Comparison of ENCODE assay signal across 20 cellular contexts in the genomic region with DNA sequence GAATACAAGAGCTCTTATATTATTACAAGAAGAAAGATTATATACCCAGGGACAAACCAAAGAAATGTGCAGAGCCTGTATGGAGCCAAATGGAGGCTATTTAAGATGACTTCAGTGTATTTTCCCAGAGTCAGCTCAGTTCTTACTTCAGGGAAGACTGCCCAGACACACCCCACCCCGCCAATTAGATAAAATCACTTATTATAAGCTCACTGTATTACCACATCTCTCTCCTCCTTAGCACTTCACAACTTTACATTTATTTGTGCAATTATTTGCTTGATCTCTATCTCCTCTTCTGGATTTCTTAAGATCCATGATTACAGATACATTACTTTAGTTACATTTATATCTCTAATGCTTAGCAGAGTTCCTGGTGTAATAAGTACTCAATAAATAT.
"Had no signal": no experiment of that assay in that cellular context is flagged by ENCODE, and none has a peak within 500 bp of the region (broad histone marks: within the 10 kb centered on the region; RNA-seq: fewer than 3 reads in every experiment).

No MANE protein-coding gene starts in this region.

- DNase-seq: KBM-7, MV-4-11, NCI-H1048, NCI-H1105 treated with DMSO at 0.1 percent for 48 hours, NCI-H1417 treated with DMSO at 0.1 percent for 48 hours, NCI-H146, NCI-H1694 treated with DMSO at 0.1 percent for 48 hours, NCI-H1930, NCI-H2081 treated with DMSO at 0.1 percent for 48 hours, NCI-H2171, NCI-H226, NCI-H446, NCI-H510A, NCI-H524 treated with DMSO at 0.1 percent for 48 hours, NCI-H69, NCI-H774, Right ventricle myocardium superior, RPMI8226, SK-N-SH had no signal

- H3K27ac ChIP-seq: HL-60 had no signal
